In genomic region chr17:79795795-79796569, GRCh38 we compare ENCODE assay signal across 8 cellular contexts. TPM values are rescaled to one million over a fixed set of nuclear protein-coding genes. Genes with fewer than 3 reads are reported as not detected.
DNase-seq lines count a peak whose midpoint lies in the region; ATAC-seq, FAIRE-seq and TF ChIP-seq lines count a peak whose summit lies in the region.

No MANE protein-coding gene starts in this region.

- no peak for DNase-seq in DND-41
- peak; percentile 29 for DNase-seq in NOMO-1 treated with dmso at 0.1 percent for 144 hours (lab: John Stamatoyannopoulos, UW; ENCODE audit: unreplicated experiment)
- DNase-seq in endothelial cell (ENCODE audit: low spot score): no peak
- peak in 1 of 6 donors; percentile 17 for DNase-seq in pancreas
- DNase-seq in medulla oblongata (ENCODE audit: extremely low spot score): no peak
- DNase-seq in DMS79 (lab: John Stamatoyannopoulos, UW): no peak
- no peak for DNase-seq in activated CD4-positive, alpha-beta T cell treated with anti-CD3 and anti-CD28 coated beads for 1 hour

- H3K27me3 Mint-ChIP-seq in endothelial cell (ENCODE audit: unreplicated experiment): peaks cover 23% of the 10 kb centered on the region

- H3K27ac ChIP-seq in DND-41 (ENCODE audit: low read length) (peak overlapping the region; percentile 85), pancreas (no peak overlapping the region)

- H3K9me3 ChIP-seq in DND-41 (ENCODE audit: insufficient read depth, low read length, severe bottlenecking) (no peaks in the 10 kb centered on the region), pancreas (no peaks in the 10 kb centered on the region)

- peaks cover 25% of the 10 kb centered on the region for H3K79me2 ChIP-seq in DND-41 (ENCODE audit: insufficient read depth, low read length)

- peak overlapping the region; percentile 74 for H2AFZ ChIP-seq in DND-41 (ENCODE audit: low read depth, low read length)

- 47 to 53% methylated on average over 14 of the region's 14 CpGs for WGBS in pancreas, 2 donors

- H3K4me2 ChIP-seq in DND-41 (ENCODE audit: insufficient read depth, low read length): peak overlapping the region; percentile 91

- peak overlapping the region; percentile 18 for H3K27ac Mint-ChIP-seq in endothelial cell (ENCODE audit: unreplicated experiment)

- no peak for FAIRE-seq in pancreas (lab: Jason Lieb, UNC)

- H3K36me3 Mint-ChIP-seq in endothelial cell (ENCODE audit: low read depth, unreplicated experiment): peaks cover 11% of the 10 kb centered on the region

- peaks cover 26% of the 10 kb centered on the region for H4K20me1 ChIP-seq in DND-41 (ENCODE audit: insufficient read depth, low read length)

- peaks cover 30% of the 10 kb centered on the region for H3K4me1 Mint-ChIP-seq in endothelial cell (ENCODE audit: unreplicated experiment)

- intact Hi-C loops in pancreas (cut with DNase I): no loop called here

- peak overlapping the region; percentile 60 to 83 for H3K4me3 ChIP-seq in DND-41 (ENCODE audit: low read depth in 1 of 2, low read length in 2 of 2)
- peak overlapping the region; percentile 47 to 67 (median 64) for H3K4me3 ChIP-seq in pancreas

- no peak for ATAC-seq in DND-41 (ENCODE audit: insufficient read depth, low read depth)
- ATAC-seq in pancreas: no peak
- ATAC-seq in HG02610 (IDR thresholded peaks at IDR 0.05; ENCODE audit: unreplicated experiment): no peak

- H3K27me3 ChIP-seq in DND-41 (ENCODE audit: insufficient read depth, low read length, poor library complexity): peaks cover 32% of the 10 kb centered on the region
- H3K27me3 ChIP-seq in pancreas: peaks cover 0 to 31% (median 10%) of the 10 kb centered on the region in 4 donors

- TF ChIP-seq CTCF in DND-41 (IDR thresholded peaks at IDR 0.05; ENCODE audit: borderline replicate concordance, extremely low read depth, low read length, poor library complexity, severe bottlenecking) (no peak), endothelial cell (IDR thresholded peaks at IDR 0.05; ENCODE audit: unreplicated experiment) (no peak), pancreas (IDR thresholded peaks at IDR 0.05) (no peak)

- H3K36me3 ChIP-seq in DND-41 (ENCODE audit: insufficient read depth, low read length) (peaks cover 23% of the 10 kb centered on the region), pancreas (no peaks in the 10 kb centered on the region)

- peak overlapping the region; percentile 85 for H3K4me3 Mint-ChIP-seq in endothelial cell (ENCODE audit: unreplicated experiment)

- no peaks in the 10 kb centered on the region for H3K9me3 Mint-ChIP-seq in endothelial cell (ENCODE audit: unreplicated experiment)

- H3K4me1 ChIP-seq in DND-41 (ENCODE audit: insufficient read depth, low read length) (peaks cover 50% of the 10 kb centered on the region), pancreas (peaks cover 15 to 24% (median 21%) of the 10 kb centered on the region in 3 donors)

- H3K9ac ChIP-seq in DND-41 (ENCODE audit: low read depth, low read length): peak overlapping the region; percentile 80

RNA-seq across cellular contexts. Expression of gene CBX8, which starts 0.9 kb away (rescaled TPM):
- total RNA-seq in endothelial cell (ENCODE audit: unreplicated experiment) (3.3 TPM), pancreas (1 to 10 TPM; 1.6 to 5.7 (median 3.6) TPM)
- 1 to 10 TPM; 4.5 to 5.2 TPM for polyA plus RNA-seq in pancreas

RNA-seq across cellular contexts. Expression of gene CBX2, which starts 18.0 kb away (rescaled TPM):
- 50.0 TPM for total RNA-seq in endothelial cell (ENCODE audit: unreplicated experiment)
- 1 to 10 TPM; 1.1 to 3.1 (median 1.8) TPM for total RNA-seq in pancreas
- polyA plus RNA-seq in pancreas: 1 to 10 TPM; 2.6 to 3.2 TPM

RNA-seq across cellular contexts. Expression of gene CBX4, which starts 43.3 kb away (rescaled TPM):
- total RNA-seq in endothelial cell (ENCODE audit: unreplicated experiment): 6.8 TPM
- total RNA-seq in pancreas: 10 to 100 TPM; 11.1 to 42.4 (median 18.0) TPM
- 10 to 100 TPM; 15.0 to 18.5 TPM for polyA plus RNA-seq in pancreas

Comparison
In these comparisons a context has a peak if more than half of its experiments do, and no peak if none do; other contexts are left out.
1. RNA of gene CBX2, which starts 18.0 kb away (total RNA-seq): 50.0 TPM in endothelial cell (single experiment); 1.1 to 3.1 TPM in pancreas; every median in the first group is over 10 times any median in the second.